Comparison of ENCODE assay signal across 2 cellular contexts in the genomic region with DNA sequence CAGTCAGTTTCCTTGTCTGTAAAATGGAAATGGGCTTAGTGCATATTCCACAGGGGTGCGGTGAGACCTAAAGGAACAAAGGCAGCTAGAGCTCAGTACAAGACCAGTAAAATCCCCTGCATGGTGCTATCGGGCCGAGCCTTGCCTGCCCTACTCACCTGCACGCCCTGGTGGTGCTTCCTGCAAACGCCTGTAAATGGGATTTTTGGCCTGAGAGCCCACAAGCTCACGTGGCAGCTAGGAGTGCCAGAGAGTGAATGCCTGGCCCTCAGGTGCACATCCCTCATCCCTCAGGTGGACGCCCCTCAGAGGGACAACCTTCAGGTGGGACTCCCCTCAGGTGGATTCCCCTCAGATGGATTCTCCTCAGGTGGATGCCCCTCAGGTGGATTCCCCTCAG.
TF ChIP-seq lines count a peak whose summit lies in the region.

No MANE protein-coding gene starts in this region.

TF ChIP-seq in HEK293, 187 proteins besides CTCF, POLR2A, EP300 and RAD21 (continued from another document):
- no peak for TF ChIP-seq ZFHX2 (tag by site-specific recombination; conservative IDR thresholded peaks at IDR 0.05)
- TF ChIP-seq ZNF623 (tag by site-specific recombination; IDR thresholded peaks at IDR 0.05) = no peak
- TF ChIP-seq ZBTB8A (tag by site-specific recombination; IDR thresholded peaks at IDR 0.05) = no peak
- TF ChIP-seq ZNF558 (tag by site-specific recombination; IDR thresholded peaks at IDR 0.05) = no peak
- no peak for TF ChIP-seq ZNF248 (tag by site-specific recombination; IDR thresholded peaks at IDR 0.05)
- TF ChIP-seq ZNF660 (tag by site-specific recombination; IDR thresholded peaks at IDR 0.05) = no peak
- no peak for TF ChIP-seq ZNF596 (tag by site-specific recombination; IDR thresholded peaks at IDR 0.05)
- no peak for TF ChIP-seq ZNF704 (tag by site-specific recombination; IDR thresholded peaks at IDR 0.05)
- no peak for TF ChIP-seq ZNF548 (tag by site-specific recombination; IDR thresholded peaks at IDR 0.05)
- TF ChIP-seq EGR2 (tag by site-specific recombination; IDR thresholded peaks at IDR 0.05; ENCODE audit: low read depth) = no peak

TF ChIP-seq in H1, 55 proteins besides CTCF, POLR2A, EP300 and RAD21 (continued from another document):
- TF ChIP-seq USF2 (IDR thresholded peaks at IDR 0.05; ENCODE audit: low read length) = no peak
